In genomic region chr1:220093361-220094015, GRCh38 we compare ENCODE assay signal across 8 cellular contexts. TPM values are rescaled to one million over a fixed set of nuclear protein-coding genes. Genes with fewer than 3 reads are reported as not detected.
DNase-seq lines count a peak whose midpoint lies in the region; ATAC-seq, FAIRE-seq and TF ChIP-seq lines count a peak whose summit lies in the region.

No MANE protein-coding gene starts in this region.

- TF ChIP-seq POLR2A in GM12891 (IDR thresholded peaks at IDR 0.05; ENCODE audit: low read depth, low read length): no peak

- no peaks in the 10 kb centered on the region for H3K27me3 ChIP-seq in WERI-Rb-1 (ENCODE audit: insufficient read depth, low read depth, severe bottlenecking)

- no peak for FAIRE-seq in GM12891 (lab: Jason Lieb, UNC)

- peak; percentile 55 for DNase-seq in SIG-M5 treated with dmso at 0.1 percent for 504 hours (lab: John Stamatoyannopoulos, UW; ENCODE audit: unreplicated experiment)
- DNase-seq in SIG-M5 (lab: John Stamatoyannopoulos, UW): no peak
- DNase-seq in WERI-Rb-1: no peak
- DNase-seq in mucosa of descending colon: peak in 1 of 3 donors; percentile 94
- DNase-seq in NCI-H1105 treated with DMSO at 0.1 percent for 48 hours (lab: John Stamatoyannopoulos, UW): no peak
- no peak for DNase-seq in DMS114 treated with DMSO at 0.1 percent for 48 hours (lab: John Stamatoyannopoulos, UW; ENCODE audit: unreplicated experiment)
- no peak for DNase-seq in GM12891 (ENCODE audit: insufficient read length, low spot score)

- H3K9me3 ChIP-seq in WERI-Rb-1 (ENCODE audit: severe bottlenecking): no peaks in the 10 kb centered on the region
- no peaks in the 10 kb centered on the region for H3K9me3 ChIP-seq in mucosa of descending colon

- intact Hi-C loops in mucosa of descending colon (cut with DNase I, micrococcal nuclease): loop anchor here in 1 of 2 donors (2.0 kb wide), 1 partner anchor 47 kb away; the partner anchor contains the start of gene EPRS1

- H3K27ac ChIP-seq in WERI-Rb-1: 0 out of 2 replicates have a peak overlapping the region, but pooled peaks have one; percentile 11

- H3K36me3 ChIP-seq in WERI-Rb-1: peaks cover 20% of the 10 kb centered on the region
- no peaks in the 10 kb centered on the region for H3K36me3 ChIP-seq in mucosa of descending colon (ENCODE audit: low read depth)

- peaks cover 9% of the 10 kb centered on the region for H3K4me1 ChIP-seq in mucosa of descending colon (ENCODE audit: low read depth)

- ATAC-seq in HG03095 (IDR thresholded peaks at IDR 0.05; ENCODE audit: unreplicated experiment) (peak; percentile 1), mucosa of descending colon (no peak)

- TF ChIP-seq CTCF in WERI-Rb-1 (IDR thresholded peaks at IDR 0.05; ENCODE audit: low read depth, low read length) (no peak), mucosa of descending colon (IDR thresholded peaks at IDR 0.05) (no peak)

- no peak overlapping the region for H3K4me3 ChIP-seq in WERI-Rb-1 (ENCODE audit: low read depth, low read length)
- H3K4me3 ChIP-seq in mucosa of descending colon: peak overlapping the region; percentile 83

TF ChIP-seq in GM12891, 5 proteins besides CTCF, POLR2A, EP300 and RAD21:
- no peak for TF ChIP-seq PAX5 (IDR thresholded peaks at IDR 0.05; ENCODE audit: insufficient read depth, low read length, severe bottlenecking)
- TF ChIP-seq TAF1 (IDR thresholded peaks at IDR 0.05; ENCODE audit: low read depth, low read length): no peak
- TF ChIP-seq POLR2AphosphoS5 (IDR thresholded peaks at IDR 0.05; ENCODE audit: low read depth, low read length): no peak
- TF ChIP-seq POU2F2 (IDR thresholded peaks at IDR 0.05; ENCODE audit: low read depth, low read length): no peak
- TF ChIP-seq SPI1 (IDR thresholded peaks at IDR 0.05; ENCODE audit: low read depth, low read length): no peak
TF ChIP-seq in GM12891: peak in this region for 0.

RNA-seq across cellular contexts. Expression of gene IARS2, which starts 0.4 kb away (rescaled TPM):
- 10 to 100 TPM; 65.7 to 86.5 (median 73.6) TPM for total RNA-seq in mucosa of descending colon
- polyA plus RNA-seq in GM12891 (2012; ENCODE audit: low read depth, missing spikeins): 41.9 TPM

RNA-seq across cellular contexts. Expression of gene BPNT1, which starts 3.9 kb away (rescaled TPM):
- total RNA-seq in mucosa of descending colon: 10 to 100 TPM; 39.6 to 87.1 (median 62.4) TPM
- 43.0 TPM for polyA plus RNA-seq in GM12891 (2012; ENCODE audit: low read depth, missing spikeins)

RNA-seq across cellular contexts. Expression of gene EPRS1, which starts 47.2 kb away (rescaled TPM):
- total RNA-seq in mucosa of descending colon: 10 to 100 TPM; 65.5 to 69.4 (median 67.6) TPM
- 65.6 TPM for polyA plus RNA-seq in GM12891 (2012; ENCODE audit: low read depth, missing spikeins)
